In the genomic region with DNA sequence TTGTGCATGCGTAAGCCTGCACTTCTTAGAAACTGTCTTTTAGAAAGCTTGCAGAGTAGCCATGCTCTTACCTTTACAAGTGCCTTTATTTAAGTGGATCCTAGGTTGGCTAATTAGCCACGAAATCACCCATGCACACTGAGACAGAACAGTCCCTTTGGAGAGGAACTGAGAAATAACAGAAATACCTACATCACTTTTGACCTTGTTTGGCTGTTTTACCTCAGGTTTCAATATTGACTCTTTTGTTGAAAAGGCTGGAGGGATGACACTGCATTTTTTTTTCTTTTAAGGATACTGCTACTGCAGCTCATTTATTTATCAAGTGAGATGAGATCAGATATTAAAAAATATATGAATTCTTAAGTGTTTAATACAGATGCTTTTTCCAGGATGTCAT, we compare ENCODE assay signal across 11 cellular contexts.
A peak's percentile ranks its signal among the peaks of the same experiment; 100 is the strongest.
DNase-seq lines count a peak whose midpoint lies in the region; ATAC-seq and TF ChIP-seq lines count a peak whose summit lies in the region.
"Had no signal": no experiment of that assay in that cellular context is flagged by ENCODE, and none has a peak within 500 bp of the region (broad histone marks: within the 10 kb centered on the region; RNA-seq: fewer than 3 reads in every experiment).

No MANE protein-coding gene starts in this region.

- H3K4me3 Mint-ChIP-seq in brain = peak overlapping the region; percentile 88 to 97 (median 93)
- H3K4me3 Mint-ChIP-seq: activated naive CD8-positive, alpha-beta T cell treated with anti-CD3 and anti-CD28 coated beads for 36 hours had no signal

- H3K9me3 Mint-ChIP-seq in brain = peaks cover 8 to 18% (median 18%) of the 10 kb centered on the region in 5 experiments
- H3K9me3 Mint-ChIP-seq: activated naive CD8-positive, alpha-beta T cell treated with anti-CD3 and anti-CD28 coated beads for 36 hours had no signal

- DNase-seq in activated CD8-positive, alpha-beta memory T cell treated with anti-CD3 and anti-CD28 coated beads for 24 hours = no peak
- DNase-seq in T-helper 2 cell (no peak), cerebellum (ENCODE audit: low spot score) (no peak), AG08396 (ENCODE audit: low spot score) (no peak)
- DNase-seq: activated naive CD8-positive, alpha-beta T cell treated with anti-CD3 and anti-CD28 coated beads for 36 hours; NCI-H226; upper lobe of right lung had no signal

- H3K36me3 Mint-ChIP-seq in brain = peaks cover 25% of the 10 kb centered on the region
- H3K36me3 Mint-ChIP-seq: activated naive CD8-positive, alpha-beta T cell treated with anti-CD3 and anti-CD28 coated beads for 36 hours had no signal

- TF ChIP-seq CTCF in brain (conservative IDR thresholded peaks at IDR 0.05) = no peak

- peak overlapping the region in 2 of 5 experiments; percentile 48 to 81 for H3K27ac Mint-ChIP-seq in brain
- H3K27ac Mint-ChIP-seq: activated naive CD8-positive, alpha-beta T cell treated with anti-CD3 and anti-CD28 coated beads for 36 hours had no signal

- H3K27me3 Mint-ChIP-seq in brain = peaks cover 21% of the 10 kb centered on the region

- peaks cover 31% of the 10 kb centered on the region for H3K4me1 Mint-ChIP-seq in brain

- ATAC-seq in GM18498 (IDR thresholded peaks at IDR 0.05; ENCODE audit: unreplicated experiment) (peak; percentile 38), GM21360 (IDR thresholded peaks at IDR 0.05; ENCODE audit: unreplicated experiment) (peak; percentile 47), HG03064 (IDR thresholded peaks at IDR 0.05; ENCODE audit: low read depth, unreplicated experiment) (peak; percentile 34)
- ATAC-seq: upper lobe of right lung had no signal
